ENCODE assay signal across 8 cellular contexts in genomic region chr2:12714391-12715221, GRCh38. TPM values are rescaled to one million over a fixed set of nuclear protein-coding genes. Genes with fewer than 3 reads are reported as not detected.
DNase-seq lines count a peak whose midpoint lies in the region; ATAC-seq and TF ChIP-seq lines count a peak whose summit lies in the region.

No MANE protein-coding gene starts in this region.

- no peak for TF ChIP-seq CTCF in natural killer cell (IDR thresholded peaks at IDR 0.05)

- H3K27ac ChIP-seq in muscle layer of duodenum (ENCODE audit: low read length): peak overlapping the region; percentile 94

- no peaks in the 10 kb centered on the region for H3K36me3 ChIP-seq in muscle layer of duodenum (ENCODE audit: control insufficient read depth in 1 of 2, insufficient read depth in 2 of 2, low read length in 2 of 2)

- no peak for ATAC-seq in natural killer cell
- no peak for ATAC-seq in natural killer cell treated with Interleukin-12 subunit alpha and Interleukin-12 subunit beta and Interleukin-15 and Interleukin-18, amount 100 ng/mL, for 72 hours
- ATAC-seq in central memory CD8-positive, alpha-beta T cell (replicated peaks; ENCODE audit: extremely low read depth, poor library complexity, severe bottlenecking): no peak
- ATAC-seq in HG02610 (IDR thresholded peaks at IDR 0.05; ENCODE audit: unreplicated experiment): no peak
- ATAC-seq in HG02981 (IDR thresholded peaks at IDR 0.05; ENCODE audit: unreplicated experiment): no peak

- H3K27me3 Mint-ChIP-seq in natural killer cell (ENCODE audit: low read depth in 2 of 2): no peaks in the 10 kb centered on the region
- H3K27me3 Mint-ChIP-seq in natural killer cell treated with Interleukin-12 subunit alpha and Interleukin-12 subunit beta and Interleukin-15 and Interleukin-18, amount 100 ng/mL, for 72 hours: no peaks in the 10 kb centered on the region
- H3K27me3 Mint-ChIP-seq in central memory CD8-positive, alpha-beta T cell: no peaks in the 10 kb centered on the region

- intact Hi-C loops in natural killer cell (cut with micrococcal nuclease): loop anchor here (5.0 to 10.0 kb wide), 11 partner anchors 127 to 962 kb away; no protein-coding TSS in a partner anchor

- H3K9me3 ChIP-seq in muscle layer of duodenum (ENCODE audit: control insufficient read depth in 1 of 2, low read length in 2 of 2): no peaks in the 10 kb centered on the region

- peak overlapping the region; percentile 49 for H3K4me3 Mint-ChIP-seq in natural killer cell
- H3K4me3 Mint-ChIP-seq in natural killer cell treated with Interleukin-12 subunit alpha and Interleukin-12 subunit beta and Interleukin-15 and Interleukin-18, amount 100 ng/mL, for 72 hours: no peak overlapping the region
- H3K4me3 Mint-ChIP-seq in central memory CD8-positive, alpha-beta T cell: no peak overlapping the region

- DNase-seq in natural killer cell (no peak), GF-D8 (lab: John Stamatoyannopoulos, UW) (no peak), C1 segment of cervical spinal cord (lab: John Stamatoyannopoulos, UW) (no peak)
- DNase-seq in natural killer cell treated with Interleukin-12 subunit alpha and Interleukin-12 subunit beta and Interleukin-15 and Interleukin-18, amount 100 ng/mL, for 72 hours (ENCODE audit: low spot score): no peak
- no peak for DNase-seq in central memory CD8-positive, alpha-beta T cell (ENCODE audit: low spot score in 2 of 2)

- H3K4me3 ChIP-seq in muscle layer of duodenum (ENCODE audit: low read depth in 1 of 2, low read length in 2 of 2): peak overlapping the region in 1 of 2 donors; percentile 87

- H3K27me3 ChIP-seq in muscle layer of duodenum (ENCODE audit: low read depth, low read length): no peaks in the 10 kb centered on the region

- H3K9me3 Mint-ChIP-seq in natural killer cell: no peaks in the 10 kb centered on the region
- no peaks in the 10 kb centered on the region for H3K9me3 Mint-ChIP-seq in natural killer cell treated with Interleukin-12 subunit alpha and Interleukin-12 subunit beta and Interleukin-15 and Interleukin-18, amount 100 ng/mL, for 72 hours
- H3K9me3 Mint-ChIP-seq in central memory CD8-positive, alpha-beta T cell: no peaks in the 10 kb centered on the region

- H3K27ac Mint-ChIP-seq in natural killer cell: peak overlapping the region; percentile 96 to 98
- H3K27ac Mint-ChIP-seq in natural killer cell treated with Interleukin-12 subunit alpha and Interleukin-12 subunit beta and Interleukin-15 and Interleukin-18, amount 100 ng/mL, for 72 hours: peak overlapping the region in 1 of 2 donors; percentile 95
- H3K27ac Mint-ChIP-seq in central memory CD8-positive, alpha-beta T cell (ENCODE audit: low read depth): peak overlapping the region; percentile 91

- H3K4me1 Mint-ChIP-seq in natural killer cell: peaks cover 61 to 72% of the 10 kb centered on the region in 2 donors
- H3K4me1 Mint-ChIP-seq in natural killer cell treated with Interleukin-12 subunit alpha and Interleukin-12 subunit beta and Interleukin-15 and Interleukin-18, amount 100 ng/mL, for 72 hours (ENCODE audit: low read depth in 2 of 2): peaks cover 57 to 63% of the 10 kb centered on the region in 2 donors
- H3K4me1 Mint-ChIP-seq in central memory CD8-positive, alpha-beta T cell: peaks cover 66% of the 10 kb centered on the region

- H3K4me1 ChIP-seq in muscle layer of duodenum (ENCODE audit: control insufficient read depth in 1 of 2, insufficient read depth in 2 of 2, low read length in 2 of 2): no peaks in the 10 kb centered on the region

- no peaks in the 10 kb centered on the region for H3K36me3 Mint-ChIP-seq in natural killer cell
- H3K36me3 Mint-ChIP-seq in natural killer cell treated with Interleukin-12 subunit alpha and Interleukin-12 subunit beta and Interleukin-15 and Interleukin-18, amount 100 ng/mL, for 72 hours: no peaks in the 10 kb centered on the region
- peaks cover 22% of the 10 kb centered on the region for H3K36me3 Mint-ChIP-seq in central memory CD8-positive, alpha-beta T cell (ENCODE audit: insufficient read depth)

RNA-seq across cellular contexts. Expression of gene TRIB2, which starts 2.1 kb away (rescaled TPM):
- total RNA-seq in natural killer cell: 10 to 100 TPM; 68.1 to 87.4 (median 84.5) TPM
- 10 to 100 TPM in 1 of 2 donors, 1 to 10 TPM in 1; 8.7 to 12.3 TPM for total RNA-seq in natural killer cell treated with Interleukin-12 subunit alpha and Interleukin-12 subunit beta and Interleukin-15 and Interleukin-18, amount 100 ng/mL, for 72 hours

Comparison
In these comparisons a context has a peak if more than half of its experiments do, and no peak if none do; other contexts are left out.
1. RNA of gene TRIB2, which starts 2.1 kb away (total RNA-seq): 68.1 to 87.4 TPM in natural killer cell; 8.7 to 12.3 TPM in natural killer cell treated with Interleukin-12 subunit alpha and Interleukin-12 subunit beta and Interleukin-15 and Interleukin-18, amount 100 ng/mL, for 72 hours; every median in the first group is over 4 times any median in the second.